ENCODE assay signal across 9 cellular contexts in the genomic region with DNA sequence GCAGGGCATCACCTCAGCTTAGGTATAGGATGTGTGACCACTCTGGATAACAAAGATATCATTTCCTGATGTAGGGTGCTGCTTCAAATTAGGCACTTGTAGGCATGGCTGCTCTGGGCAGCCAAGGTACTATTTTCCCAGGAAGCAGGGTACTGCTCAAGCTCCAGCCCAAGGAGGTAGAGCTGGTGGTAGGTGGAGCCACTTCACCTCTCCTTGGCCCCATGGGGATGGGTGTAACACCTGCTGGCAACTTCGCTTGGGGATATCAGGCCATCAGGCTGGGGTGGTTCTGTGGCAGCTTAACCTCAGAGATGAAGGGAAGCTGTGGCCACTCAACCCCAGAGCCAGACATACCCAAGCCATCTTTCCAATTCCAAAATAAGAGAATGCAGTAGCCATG.
"Had no signal": no experiment of that assay in that cellular context is flagged by ENCODE, and none has a peak within 500 bp of the region (broad histone marks: within the 10 kb centered on the region; RNA-seq: fewer than 3 reads in every experiment).

No MANE protein-coding gene starts in this region.

- H3K4me1 ChIP-seq: HAP-1 had no signal

- H3K27ac ChIP-seq: GM23248 had no signal

- FAIRE-seq: HTR-8/SVneo, K562 had no signal

- ATAC-seq: HCT116, K562 had no signal

- DNase-seq: GM23248, GOT3, H7, HFFc6, IMR-90 had no signal

- H3K4me3 ChIP-seq: GM23248, HAP-1, K562 had no signal

- H3K36me3 ChIP-seq: HAP-1 had no signal
